Comparison of ENCODE assay signal across 24 cellular contexts in the genomic region with DNA sequence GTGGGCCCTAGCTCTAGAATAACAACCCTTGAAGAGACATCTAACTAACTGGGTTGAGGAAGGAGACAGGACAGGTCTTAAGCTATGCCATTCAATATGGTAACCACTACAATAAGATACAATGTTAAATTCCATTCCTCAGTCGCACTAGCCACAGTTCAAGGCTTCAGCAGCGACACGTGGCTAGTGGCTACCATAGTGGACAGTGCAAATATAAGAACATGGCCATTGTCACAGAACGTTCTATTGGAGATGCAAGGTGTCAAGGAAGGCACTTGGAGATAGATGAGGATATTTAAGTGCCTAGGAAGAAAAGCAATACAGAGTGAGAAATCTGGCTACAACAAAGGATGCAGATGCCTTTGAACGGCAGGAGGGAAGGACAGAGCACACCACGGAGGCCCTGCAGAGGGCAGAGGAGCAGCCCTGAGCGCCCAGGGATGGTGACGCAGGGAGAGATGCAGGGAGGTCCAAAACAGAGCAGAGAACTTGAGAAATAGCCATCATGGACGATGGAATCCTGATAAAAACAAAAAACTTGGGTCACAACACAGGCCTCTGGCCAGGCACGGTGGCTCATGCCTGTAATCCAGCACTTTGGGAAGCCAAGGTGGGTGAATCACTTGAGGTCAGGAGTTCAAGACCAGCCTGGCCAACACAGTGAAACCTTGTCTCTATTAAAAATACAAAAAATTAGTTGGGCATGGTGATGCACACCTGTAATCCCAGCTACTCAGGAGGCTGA.
DNase-seq lines count a peak whose midpoint lies in the region; ATAC-seq, FAIRE-seq and TF ChIP-seq lines count a peak whose summit lies in the region.
"Had no signal": no experiment of that assay in that cellular context is flagged by ENCODE, and none has a peak within 500 bp of the region (broad histone marks: within the 10 kb centered on the region; RNA-seq: fewer than 3 reads in every experiment).

No MANE protein-coding gene starts in this region.

- peaks cover 77% of the 10 kb centered on the region for H3K36me3 ChIP-seq in MG63
- H3K36me3 ChIP-seq in H1 (ENCODE audit: control insufficient read depth in 2 of 4, insufficient read depth in 4 of 4, low read length in 3 of 4) = peaks cover 25 to 92% (median 71%) of the 10 kb centered on the region in 4 experiments

- H3K4me1 Mint-ChIP-seq in activated naive CD4-positive, alpha-beta T cell treated with anti-CD3 and anti-CD28 coated beads for 36 hours (ENCODE audit: low read depth) = no peaks in the 10 kb centered on the region
- H3K4me1 Mint-ChIP-seq in stimulated activated naive B cell treated with anti-CD40 and anti-IgM and Interleukin-4, amounts not matched to agents 10 μg/mL and 1 μg/mL and 100 μg/mL, for 72 hours = peaks cover 4 to 17% of the 10 kb centered on the region in 2 donors
- H3K4me1 Mint-ChIP-seq: mesothelial cell of epicardium had no signal

- H3K9me3 Mint-ChIP-seq in activated naive CD4-positive, alpha-beta T cell treated with anti-CD3 and anti-CD28 coated beads, Interleukin-2, amount 50 U/mL, for 72 hours = no peaks in the 10 kb centered on the region
- H3K9me3 Mint-ChIP-seq in activated naive CD4-positive, alpha-beta T cell treated with anti-CD3 and anti-CD28 coated beads for 36 hours = no peaks in the 10 kb centered on the region
- no peaks in the 10 kb centered on the region for H3K9me3 Mint-ChIP-seq in stimulated activated naive B cell treated with anti-CD40 and anti-IgM and Interleukin-4, amounts not matched to agents 10 μg/mL and 1 μg/mL and 100 μg/mL, for 72 hours
- H3K9me3 Mint-ChIP-seq: activated naive CD8-positive, alpha-beta T cell treated with anti-CD3 and anti-CD28 coated beads, Interleukin-2, amount 10 ng/mL, durations not matched to agents 7 days and 5 days; mesothelial cell of epicardium; natural killer cell had no signal

- H3K9ac ChIP-seq in H1 (replicated peaks in 1 of 4; ENCODE audit: extremely low read depth in 1 of 4, low read depth in 3 of 4, low read length in 3 of 4) = no peak overlapping the region

- H3K14ac ChIP-seq in H1 (ENCODE audit: insufficient read length) = no peak overlapping the region

- H3K4me3 Mint-ChIP-seq in activated naive CD4-positive, alpha-beta T cell treated with anti-CD3 and anti-CD28 coated beads for 36 hours = no peak overlapping the region
- H3K4me3 Mint-ChIP-seq in stimulated activated naive B cell treated with anti-CD40 and anti-IgM and Interleukin-4, amounts not matched to agents 10 μg/mL and 1 μg/mL and 100 μg/mL, for 72 hours = no peak overlapping the region
- H3K4me3 Mint-ChIP-seq: activated naive CD8-positive, alpha-beta T cell treated with anti-CD3 and anti-CD28 coated beads, Interleukin-2, amount 10 ng/mL, durations not matched to agents 7 days and 5 days; mesothelial cell of epicardium; natural killer cell had no signal

- H2AK5ac ChIP-seq in H1 (ENCODE audit: low read depth, low read length) = no peak overlapping the region

- H2AFZ ChIP-seq in H1 (ENCODE audit: low read length) = no peak overlapping the region

- peaks cover 5 to 6% of the 10 kb centered on the region in 2 donors for H3K36me3 Mint-ChIP-seq in activated naive CD4-positive, alpha-beta T cell treated with anti-CD3 and anti-CD28 coated beads, Interleukin-2, amount 50 U/mL, for 72 hours
- H3K36me3 Mint-ChIP-seq in activated naive CD4-positive, alpha-beta T cell treated with anti-CD3 and anti-CD28 coated beads for 36 hours (ENCODE audit: low read depth) = peaks cover 22% of the 10 kb centered on the region
- H3K36me3 Mint-ChIP-seq in stimulated activated naive B cell treated with anti-CD40 and anti-IgM and Interleukin-4, amounts not matched to agents 10 μg/mL and 1 μg/mL and 100 μg/mL, for 72 hours = peaks cover 25 to 42% of the 10 kb centered on the region in 2 donors

- DNase-seq in activated naive CD4-positive, alpha-beta T cell treated with anti-CD3 and anti-CD28 coated beads, Interleukin-2, amount 50 U/mL, for 72 hours (ENCODE audit: low spot score in 2 of 2) = no peak
- DNase-seq in activated naive CD4-positive, alpha-beta T cell treated with anti-CD3 and anti-CD28 coated beads for 36 hours = no peak
- DNase-seq in MG63 = peak; percentile 50
- no peak for DNase-seq in H1 (ENCODE audit: low read depth in 1 of 2, low spot score in 2 of 2)
- DNase-seq in stimulated activated naive B cell treated with anti-CD40 and anti-IgM and Interleukin-4, amounts not matched to agents 10 μg/mL and 1 μg/mL and 100 μg/mL, for 72 hours = no peak
- no peak for DNase-seq in foreskin melanocyte
- DNase-seq: activated naive CD8-positive, alpha-beta T cell treated with anti-CD3 and anti-CD28 coated beads, Interleukin-2, amount 10 ng/mL, durations not matched to agents 7 days and 5 days; activated T-cell treated with anti-CD3 and anti-CD28 coated beads, Interleukin-2, amount 50 U/mL, for 1 hour; BE2C; cerebellar nuclear complex; COR-L47; KG1; natural killer cell; NCI-H1436; NCI-H446; NCI-H82 had no signal

- H3K9me3 ChIP-seq in MG63 (no peaks in the 10 kb centered on the region), H1 (ENCODE audit: insufficient read depth in 2 of 2, low read depth in 1 of 2, low read length in 1 of 2) (no peaks in the 10 kb centered on the region)
- H3K9me3 ChIP-seq: BE2C, HAP-1, tibial nerve had no signal

- no peak overlapping the region for H3K23ac ChIP-seq in H1 (ENCODE audit: insufficient read length)

- WGBS in H1 (ENCODE audit: extremely low coverage in 1 of 2, insufficient coverage in 1 of 2, insufficient read length in 1 of 2, insufficient replicate concordance in 2 of 2, low coverage in 1 of 2, low lambda C conversion rate in 2 of 2, missing lambda C conversion rate in 1 of 2), 2 experiments = 89% methylated on average over 9 of the region's 10 CpGs; no CpG with 5 or more reads in 1 of the 2 experiments

- intact Hi-C loops in activated naive CD4-positive, alpha-beta T cell treated with anti-CD3 and anti-CD28 coated beads for 36 hours (cut with micrococcal nuclease) = no loop called here

- H2BK12ac ChIP-seq in H1 (ENCODE audit: low read depth, low read length) = no peak overlapping the region

- H3K27ac ChIP-seq in H1 (ENCODE audit: low read depth, low read length) = no peak overlapping the region
- H3K27ac ChIP-seq: skin epidermis, tibial nerve had no signal

- no peak overlapping the region for H3K18ac ChIP-seq in H1 (ENCODE audit: extremely low read depth, low read length)

- peaks cover 4 to 10% of the 10 kb centered on the region in 2 experiments for H4K20me1 ChIP-seq in H1 (replicated peaks in 1 of 2; ENCODE audit: control insufficient read depth in 1 of 2, insufficient read depth in 2 of 2, low read length in 2 of 2)

- no peak for FAIRE-seq in H1 (lab: Jason Lieb, UNC)
- FAIRE-seq: G401.6, GM19239, keratinocyte had no signal

- TF ChIP-seq EP300 in H1 (IDR thresholded peaks at IDR 0.05; ENCODE audit: borderline replicate concordance in 1 of 2, low read depth in 2 of 2, low read length in 2 of 2) = no peak

- H3K27me3 ChIP-seq in MG63 (no peaks in the 10 kb centered on the region), H1 (replicated peaks in 1 of 4; ENCODE audit: control insufficient read depth in 3 of 4, extremely low read depth in 1 of 4, insufficient read depth in 3 of 4, low read length in 3 of 4) (no peaks in the 10 kb centered on the region)
- H3K27me3 ChIP-seq: BE2C, tibial nerve had no signal

- no peak overlapping the region for H2BK15ac ChIP-seq in H1 (ENCODE audit: low read length)

- H4K5ac ChIP-seq in H1 (ENCODE audit: insufficient read length, low read depth, low read length) = no peak overlapping the region

- TF ChIP-seq RAD21 in H1 (IDR thresholded peaks at IDR 0.05 in 1 of 2, conservative IDR thresholded peaks at IDR 0.05 in 1 of 2; ENCODE audit: low read depth in 2 of 2, low read length in 2 of 2) = no peak

- no peak for TF ChIP-seq CTCF in H1 (IDR thresholded peaks at IDR 0.05; ENCODE audit: control extremely low read depth in 1 of 3, insufficient read depth in 1 of 3, low read depth in 1 of 3, low read length in 3 of 3)

- CTCF ChIA-PET in activated naive CD4-positive, alpha-beta T cell treated with anti-CD3 and anti-CD28 coated beads for 36 hours (lab: Charles Lee) = interaction anchor here (1.0 kb wide), 1 partner anchor 168 kb away, joined by 3 read pairs; no protein-coding TSS in a partner anchor
- CTCF ChIA-PET in H1 (lab: Charles Lee; ENCODE audit: partially characterized antibody) = interaction anchor here (1.1 to 1.4 kb wide), 2 partner anchors 10 to 17 kb away, joined by 3 to 4 read pairs; no protein-coding TSS in a partner anchor

- no peak overlapping the region for H3K4me2 ChIP-seq in H1 (ENCODE audit: insufficient read depth in 1 of 2, low read depth in 2 of 2, low read length in 2 of 2)

- H3K79me2 ChIP-seq in H1 (ENCODE audit: control insufficient read depth in 1 of 2, insufficient read depth in 2 of 2, low read length in 2 of 2) = peaks cover 3 to 35% of the 10 kb centered on the region in 2 experiments; a peak in 2 of 4 replicates

- H4K8ac ChIP-seq in H1 (ENCODE audit: extremely low read depth, insufficient read depth, low read length) = no peak overlapping the region; the same call in 1 of the 2 replicates

- no peak for TF ChIP-seq POLR2A in H1 (IDR thresholded peaks at IDR 0.05; ENCODE audit: control extremely low read depth in 1 of 2, low read depth in 2 of 2, low read length in 2 of 2)

- no peaks in the 10 kb centered on the region for H3K23me2 ChIP-seq in H1 (ENCODE audit: low read depth, low read length)

- peaks cover 11% of the 10 kb centered on the region for H3K79me1 ChIP-seq in H1 (ENCODE audit: low read depth, low read length)

- H3K56ac ChIP-seq in H1 (replicated peaks; ENCODE audit: insufficient read length, low read depth, low read length) = no peak overlapping the region

- no peak overlapping the region for H2BK20ac ChIP-seq in H1 (ENCODE audit: low read length)

- no peak for ATAC-seq in activated naive CD4-positive, alpha-beta T cell treated with anti-CD3 and anti-CD28 coated beads, Interleukin-2, amount 50 U/mL, for 72 hours
- ATAC-seq in stimulated activated naive B cell treated with anti-CD40 and anti-IgM and Interleukin-4, amounts not matched to agents 10 μg/mL and 1 μg/mL and 100 μg/mL, for 72 hours (replicated peaks) = no peak
- ATAC-seq in HG03378 (IDR thresholded peaks at IDR 0.05; ENCODE audit: unreplicated experiment) = no peak
- ATAC-seq: natural killer cell had no signal

- H3K4me3 ChIP-seq in MG63 = no peak overlapping the region
- H3K4me3 ChIP-seq in H1 (ENCODE audit: extremely low read depth in 1 of 4, insufficient read depth in 2 of 4, low read depth in 3 of 4, low read length in 4 of 4) = no peak overlapping the region
- H3K4me3 ChIP-seq: HAP-1, skin epidermis, tibial nerve had no signal

- H3K27me3 Mint-ChIP-seq in activated naive CD4-positive, alpha-beta T cell treated with anti-CD3 and anti-CD28 coated beads for 36 hours (ENCODE audit: low read depth) = no peaks in the 10 kb centered on the region
- no peaks in the 10 kb centered on the region for H3K27me3 Mint-ChIP-seq in stimulated activated naive B cell treated with anti-CD40 and anti-IgM and Interleukin-4, amounts not matched to agents 10 μg/mL and 1 μg/mL and 100 μg/mL, for 72 hours
- H3K27me3 Mint-ChIP-seq: activated naive CD8-positive, alpha-beta T cell treated with anti-CD3 and anti-CD28 coated beads, Interleukin-2, amount 10 ng/mL, durations not matched to agents 7 days and 5 days had no signal

- no peak overlapping the region for H2BK120ac ChIP-seq in H1 (replicated peaks; ENCODE audit: low read depth, low read length)

- H3K4ac ChIP-seq in H1 (replicated peaks; ENCODE audit: insufficient read length, low read depth, low read length) = no peak overlapping the region

- no peak overlapping the region; the same call in 1 of the 2 replicates for H2BK5ac ChIP-seq in H1 (ENCODE audit: low read depth, low read length)

- H4K91ac ChIP-seq in H1 (replicated peaks; ENCODE audit: insufficient read length, low read length) = no peak overlapping the region

- peak overlapping the region; percentile 29 to 60 for H3K27ac Mint-ChIP-seq in activated naive CD4-positive, alpha-beta T cell treated with anti-CD3 and anti-CD28 coated beads, Interleukin-2, amount 50 U/mL, for 72 hours
- no peak overlapping the region for H3K27ac Mint-ChIP-seq in activated naive CD4-positive, alpha-beta T cell treated with anti-CD3 and anti-CD28 coated beads for 36 hours
- H3K27ac Mint-ChIP-seq in stimulated activated naive B cell treated with anti-CD40 and anti-IgM and Interleukin-4, amounts not matched to agents 10 μg/mL and 1 μg/mL and 100 μg/mL, for 72 hours = peak overlapping the region; percentile 59
- H3K27ac Mint-ChIP-seq: activated naive CD8-positive, alpha-beta T cell treated with anti-CD3 and anti-CD28 coated beads, Interleukin-2, amount 10 ng/mL, durations not matched to agents 7 days and 5 days; mesothelial cell of epicardium had no signal

- no peaks in the 10 kb centered on the region for H3K4me1 ChIP-seq in H1 (replicated peaks in 1 of 4; ENCODE audit: control insufficient read depth in 3 of 4, insufficient read depth in 4 of 4, low read length in 3 of 4)
- H3K4me1 ChIP-seq: BE2C, HAP-1, tibial nerve had no signal

- POLR2A ChIA-PET in H1 (lab: Charles Lee; ENCODE audit: partially characterized antibody) = interaction anchor here (1.1 to 1.7 kb wide), 2 partner anchors 13 to 30 kb away, joined by 3 to 6 read pairs; no protein-coding TSS in a partner anchor
